ENCODE assay signal across 10 cellular contexts in genomic region chr3:23859012-23859743, GRCh38. TPM values are rescaled to one million over a fixed set of nuclear protein-coding genes. Genes with fewer than 3 reads are reported as not detected.
DNase-seq lines count a peak whose midpoint lies in the region; ATAC-seq, FAIRE-seq and TF ChIP-seq lines count a peak whose summit lies in the region.
"Had no signal": no experiment of that assay in that cellular context is flagged by ENCODE, and none has a peak within 500 bp of the region (broad histone marks: within the 10 kb centered on the region; RNA-seq: fewer than 3 reads in every experiment).

No MANE protein-coding gene starts in this region.

- H3K27me3 ChIP-seq in SJCRH30 = no peaks in the 10 kb centered on the region
- H3K27me3 ChIP-seq in gastroesophageal sphincter = no peaks in the 10 kb centered on the region
- H3K27me3 ChIP-seq in gastrocnemius medialis = no peaks in the 10 kb centered on the region

- in situ Hi-C loops in gastrocnemius medialis (cut with MboI; ENCODE audit: low sequenced_read_pairs in 4 of 4) = no loop called here

- intact Hi-C loops in gastrocnemius medialis (cut with DNase I; ENCODE audit: low total_unique reads) = loop anchor here (2.0 kb wide), 1 partner anchor 54 kb away; the partner anchor contains the start of gene UBE2E1

- WGBS in gastroesophageal sphincter (ENCODE audit: low coverage in 1 of 2), 2 donors = 0% methylated on average over 1 of the region's 1 CpG

- H3K4me3 ChIP-seq in SJCRH30 (no peak overlapping the region), gastroesophageal sphincter (no peak overlapping the region), gastrocnemius medialis (no peak overlapping the region), coronary artery (no peak overlapping the region)

- H3K4me1 ChIP-seq in SJCRH30 = peaks cover 26% of the 10 kb centered on the region
- H3K4me1 ChIP-seq in gastroesophageal sphincter = peaks cover 9 to 75% (median 26%) of the 10 kb centered on the region in 3 donors
- peaks cover 57 to 66% of the 10 kb centered on the region in 2 donors for H3K4me1 ChIP-seq in gastrocnemius medialis

- H3K36me3 ChIP-seq in SJCRH30 (no peaks in the 10 kb centered on the region), gastroesophageal sphincter (no peaks in the 10 kb centered on the region), gastrocnemius medialis (no peaks in the 10 kb centered on the region)

- H3K27ac ChIP-seq in SJCRH30 = no peak overlapping the region
- peak overlapping the region in 3 of 4 donors; percentile 24 to 43 (median 42) for H3K27ac ChIP-seq in gastroesophageal sphincter
- H3K27ac ChIP-seq in gastrocnemius medialis = peak overlapping the region; percentile 70 to 80 (median 76)
- H3K27ac ChIP-seq in coronary artery = no peak overlapping the region

- ATAC-seq in gastroesophageal sphincter (peak; percentile 77), gastrocnemius medialis (peak; percentile 96 to 98), GM19328 (IDR thresholded peaks at IDR 0.05; ENCODE audit: unreplicated experiment) (no peak)

- DNase-seq in DMS53 (lab: John Stamatoyannopoulos, UW) (peak; percentile 2), DMS53 treated with DMSO at 0.1 percent for 48 hours (lab: John Stamatoyannopoulos, UW; ENCODE audit: unreplicated experiment) (no peak), SJCRH30 (peak; percentile 85 to 94), gastrocnemius medialis (peak; percentile 70 to 76), urothelium cell line (ENCODE audit: low spot score) (no peak), coronary artery (ENCODE audit: low spot score) (no peak)
- DNase-seq: islet precursor cell, NCI-H2107 had no signal

- TF ChIP-seq EP300 in gastroesophageal sphincter (IDR thresholded peaks at IDR 0.05) = no peak

- H3K9me3 ChIP-seq in SJCRH30 (replicated peaks) (no peaks in the 10 kb centered on the region), gastroesophageal sphincter (no peaks in the 10 kb centered on the region), gastrocnemius medialis (no peaks in the 10 kb centered on the region)

- FAIRE-seq in urothelium cell line (lab: Jason Lieb, UNC) = no peak

- TF ChIP-seq POLR2A in gastroesophageal sphincter (IDR thresholded peaks at IDR 0.05) (no peak), gastrocnemius medialis (IDR thresholded peaks at IDR 0.05) (no peak)

- no peak for TF ChIP-seq CTCF in gastroesophageal sphincter (IDR thresholded peaks at IDR 0.05)
- TF ChIP-seq CTCF in gastrocnemius medialis (IDR thresholded peaks at IDR 0.05 in 4 of 5, conservative IDR thresholded peaks at IDR 0.05 in 1 of 5) = no peak
- TF ChIP-seq CTCF in coronary artery (IDR thresholded peaks at IDR 0.05) = no peak

RNA-seq across cellular contexts. Expression of gene UBE2E1, which starts 53.4 kb away (rescaled TPM):
- 169 and 182 TPM in 2 replicates for total RNA-seq in SJCRH30 (2014; rRNA removed; shearing (Covaris generic))
- total RNA-seq in gastroesophageal sphincter = 100 to 1,000 TPM in 3 of 4 donors, 10 to 100 TPM in 1; 89.4 to 153 (median 121) TPM
- 100 to 1,000 TPM in 2 of 4 donors, 10 to 100 TPM in 2; 54.8 to 153 (median 109) TPM for total RNA-seq in gastrocnemius medialis

RNA-seq across cellular contexts. Expression of gene NKIRAS1, which starts 57.6 kb away (rescaled TPM):
- 27.8 and 29.7 TPM in 2 replicates for total RNA-seq in SJCRH30 (2014; rRNA removed; shearing (Covaris generic))
- 10 to 100 TPM; 18.8 to 29.9 (median 25.5) TPM for total RNA-seq in gastroesophageal sphincter
- 10 to 100 TPM; 25.1 to 42.1 (median 34.7) TPM for total RNA-seq in gastrocnemius medialis

RNA-seq across cellular contexts. Expression of gene RPL15, which starts 57.8 kb away (rescaled TPM):
- total RNA-seq in SJCRH30 (2014; rRNA removed; shearing (Covaris generic)) = 5,670 and 6,460 TPM in 2 replicates
- 1,000 to 10,000 TPM; 2,085 to 2,928 (median 2,309) TPM for total RNA-seq in gastroesophageal sphincter
- total RNA-seq in gastrocnemius medialis = 1,000 to 10,000 TPM; 1,370 to 1,628 (median 1,557) TPM

Comparison
In these comparisons a context has a peak if more than half of its experiments do, and no peak if none do; other contexts are left out.
1. DNase-seq: peak in DMS53 (single experiment), SJCRH30 (2 of 2) and gastrocnemius medialis (2 of 2); none in DMS53 treated with DMSO at 0.1 percent for 48 hours (single experiment), urothelium cell line (single experiment) and coronary artery (single experiment).
2. H3K27ac ChIP-seq: peak in gastroesophageal sphincter (3 of 4) and gastrocnemius medialis (4 of 4); none in SJCRH30 (single experiment) and coronary artery (0 of 2).